22 cellular contexts compared by ENCODE assay signal in the genomic region with DNA sequence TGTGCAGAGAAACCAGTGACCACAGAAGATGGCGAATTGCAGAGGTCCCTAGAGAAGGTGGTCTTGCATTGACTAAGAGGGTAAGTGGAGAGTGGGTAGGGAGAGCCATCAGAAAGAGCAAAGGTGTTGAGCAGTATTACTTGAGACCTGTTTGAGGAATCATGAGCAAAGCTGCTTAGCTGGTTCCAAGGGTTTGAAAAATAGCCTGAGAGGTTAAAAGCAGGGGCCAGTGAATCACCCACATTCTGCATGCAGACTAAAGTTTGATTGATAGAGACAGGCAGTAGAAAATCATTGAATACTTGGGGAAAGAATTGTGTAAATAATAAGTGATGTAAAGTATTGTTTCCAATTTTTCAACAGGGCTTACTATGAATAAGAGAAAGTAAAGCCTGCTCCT. TPM values are rescaled to one million over a fixed set of nuclear protein-coding genes. Genes with fewer than 3 reads are reported as not detected.
"Had no signal": no experiment of that assay in that cellular context is flagged by ENCODE, and none has a peak within 500 bp of the region (broad histone marks: within the 10 kb centered on the region; RNA-seq: fewer than 3 reads in every experiment).

No MANE protein-coding gene starts in this region.

- H3K9me3 Mint-ChIP-seq: activated CD8-positive, alpha-beta T cell treated with anti-CD3 and anti-CD28 coated beads for 36 hours; activated naive CD8-positive, alpha-beta T cell treated with anti-CD3 and anti-CD28 coated beads, Interleukin-2, amount 10 ng/mL, durations not matched to agents 7 days and 5 days; T-helper 1 cell treated with Interleukin-12 subunit alpha and Interleukin-12 subunit beta and Interleukin-4 antibody, amounts not matched to agents 30 μg/mL and 1 μg/mL, for 36 hours had no signal

- DNase-seq: activated CD4-positive, alpha-beta T cell treated with anti-CD3 and anti-CD28 coated beads for 4 hours; activated CD8-positive, alpha-beta memory T cell treated with anti-CD3 and anti-CD28 coated beads, Interleukin-2, amount 50 U/mL, for 4 hours; activated CD8-positive, alpha-beta T cell treated with anti-CD3 and anti-CD28 coated beads for 36 hours; activated naive CD4-positive, alpha-beta T cell treated with anti-CD3 and anti-CD28 coated beads, Interleukin-2, amount 50 U/mL, for 16 hours; activated naive CD8-positive, alpha-beta T cell treated with anti-CD3 and anti-CD28 coated beads, Interleukin-2, amount 10 ng/mL, durations not matched to agents 7 days and 5 days; adrenal gland; anterior cingulate cortex; central memory CD4-positive, alpha-beta T cell; MG63; MV-4-11; NCI-H1092 treated with DMSO at 0.1 percent for 48 hours; NCI-H1417 treated with DMSO at 0.1 percent for 48 hours; NCI-H1694 treated with DMSO at 0.1 percent for 48 hours; NCI-H2029 treated with DMSO at 0.1 percent for 48 hours; NCI-H510A treated with DMSO at 0.1 percent for 48 hours; SHP77 had no signal

- H3K4me1 Mint-ChIP-seq: activated naive CD8-positive, alpha-beta T cell treated with anti-CD3 and anti-CD28 coated beads, Interleukin-2, amount 10 ng/mL, durations not matched to agents 7 days and 5 days had no signal

- H3K27ac ChIP-seq: adrenal gland, breast epithelium, KMS-11, SJSA1 had no signal

- ATAC-seq: activated CD4-positive, CD25-positive, alpha-beta regulatory T cell treated with anti-CD3 and anti-CD28 coated beads, Interleukin-2, amount 50 U/mL, for 24 hours; activated CD8-positive, alpha-beta T cell treated with anti-CD3 and anti-CD28 coated beads for 36 hours had no signal

- H3K9me3 ChIP-seq: adrenal gland, breast epithelium, MG63, SJSA1 had no signal

- H3K9ac ChIP-seq: KMS-11 had no signal

- H3K27ac Mint-ChIP-seq: activated CD8-positive, alpha-beta T cell treated with anti-CD3 and anti-CD28 coated beads for 36 hours; activated naive CD8-positive, alpha-beta T cell treated with anti-CD3 and anti-CD28 coated beads, Interleukin-2, amount 10 ng/mL, durations not matched to agents 7 days and 5 days; T-helper 1 cell treated with Interleukin-12 subunit alpha and Interleukin-12 subunit beta and Interleukin-4 antibody, amounts not matched to agents 30 μg/mL and 1 μg/mL, for 36 hours had no signal

- H3K36me3 Mint-ChIP-seq: activated naive CD8-positive, alpha-beta T cell treated with anti-CD3 and anti-CD28 coated beads, Interleukin-2, amount 10 ng/mL, durations not matched to agents 7 days and 5 days had no signal

- H3K4me3 Mint-ChIP-seq: activated CD8-positive, alpha-beta T cell treated with anti-CD3 and anti-CD28 coated beads for 36 hours; activated naive CD8-positive, alpha-beta T cell treated with anti-CD3 and anti-CD28 coated beads, Interleukin-2, amount 10 ng/mL, durations not matched to agents 7 days and 5 days; T-helper 1 cell treated with Interleukin-12 subunit alpha and Interleukin-12 subunit beta and Interleukin-4 antibody, amounts not matched to agents 30 μg/mL and 1 μg/mL, for 36 hours had no signal

- H3K4me1 ChIP-seq: adrenal gland, breast epithelium, SJSA1 had no signal

- H3K27me3 ChIP-seq: adrenal gland, breast epithelium, MG63, SJSA1 had no signal

- H3K4me3 ChIP-seq: adrenal gland, breast epithelium, MG63, SJSA1 had no signal

- H3K36me3 ChIP-seq: adrenal gland, breast epithelium, MG63, SJSA1 had no signal

- H3K27me3 Mint-ChIP-seq: activated CD8-positive, alpha-beta T cell treated with anti-CD3 and anti-CD28 coated beads for 36 hours; activated naive CD8-positive, alpha-beta T cell treated with anti-CD3 and anti-CD28 coated beads, Interleukin-2, amount 10 ng/mL, durations not matched to agents 7 days and 5 days had no signal

RNA-seq across cellular contexts. Expression of a gene that starts 34.0 kb away (rescaled TPM):
- total RNA-seq: activated CD8-positive, alpha-beta T cell treated with anti-CD3 and anti-CD28 coated beads for 36 hours; activated naive CD8-positive, alpha-beta T cell treated with anti-CD3 and anti-CD28 coated beads, Interleukin-2, amount 10 ng/mL, durations not matched to agents 7 days and 5 days; PC-3; SJSA1 had no signal
